Comparison of ENCODE assay signal across 2 cellular contexts in genomic region chr20:61636531-61637116, GRCh38.
TF ChIP-seq lines count a peak whose summit lies in the region.

No MANE protein-coding gene starts in this region.

TF ChIP-seq in GM23338, 12 proteins besides CTCF, POLR2A, EP300 and RAD21 (continued from another document):
- TF ChIP-seq, protein P1, sequence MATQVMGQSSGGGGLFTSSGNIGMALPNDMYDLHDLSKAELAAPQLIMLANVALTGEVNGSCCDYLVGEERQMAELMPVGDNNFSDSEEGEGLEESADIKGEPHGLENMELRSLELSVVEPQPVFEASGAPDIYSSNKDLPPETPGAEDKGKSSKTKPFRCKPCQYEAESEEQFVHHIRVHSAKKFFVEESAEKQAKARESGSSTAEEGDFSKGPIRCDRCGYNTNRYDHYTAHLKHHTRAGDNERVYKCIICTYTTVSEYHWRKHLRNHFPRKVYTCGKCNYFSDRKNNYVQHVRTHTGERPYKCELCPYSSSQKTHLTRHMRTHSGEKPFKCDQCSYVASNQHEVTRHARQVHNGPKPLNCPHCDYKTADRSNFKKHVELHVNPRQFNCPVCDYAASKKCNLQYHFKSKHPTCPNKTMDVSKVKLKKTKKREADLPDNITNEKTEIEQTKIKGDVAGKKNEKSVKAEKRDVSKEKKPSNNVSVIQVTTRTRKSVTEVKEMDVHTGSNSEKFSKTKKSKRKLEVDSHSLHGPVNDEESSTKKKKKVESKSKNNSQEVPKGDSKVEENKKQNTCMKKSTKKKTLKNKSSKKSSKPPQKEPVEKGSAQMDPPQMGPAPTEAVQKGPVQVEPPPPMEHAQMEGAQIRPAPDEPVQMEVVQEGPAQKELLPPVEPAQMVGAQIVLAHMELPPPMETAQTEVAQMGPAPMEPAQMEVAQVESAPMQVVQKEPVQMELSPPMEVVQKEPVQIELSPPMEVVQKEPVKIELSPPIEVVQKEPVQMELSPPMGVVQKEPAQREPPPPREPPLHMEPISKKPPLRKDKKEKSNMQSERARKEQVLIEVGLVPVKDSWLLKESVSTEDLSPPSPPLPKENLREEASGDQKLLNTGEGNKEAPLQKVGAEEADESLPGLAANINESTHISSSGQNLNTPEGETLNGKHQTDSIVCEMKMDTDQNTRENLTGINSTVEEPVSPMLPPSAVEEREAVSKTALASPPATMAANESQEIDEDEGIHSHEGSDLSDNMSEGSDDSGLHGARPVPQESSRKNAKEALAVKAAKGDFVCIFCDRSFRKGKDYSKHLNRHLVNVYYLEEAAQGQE (IDR thresholded peaks at IDR 0.05; ENCODE audit: unreplicated experiment): no peak
- no peak for TF ChIP-seq EZH2phosphoT487 (IDR thresholded peaks at IDR 0.05; ENCODE audit: unreplicated experiment)
- TF ChIP-seq NANOG (IDR thresholded peaks at IDR 0.05; ENCODE audit: borderline replicate concordance): no peak
- TF ChIP-seq EZH2 (IDR thresholded peaks at IDR 0.05; ENCODE audit: low read depth, unreplicated experiment): no peak
- TF ChIP-seq ZNF114 (CRISPR knock-in tag; IDR thresholded peaks at IDR 0.05): no peak
- TF ChIP-seq POLR2AphosphoS5 (IDR thresholded peaks at IDR 0.05; ENCODE audit: low read depth): no peak
- TF ChIP-seq STAT1 (IDR thresholded peaks at IDR 0.05; ENCODE audit: unreplicated experiment): no peak
- TF ChIP-seq, protein P2, sequence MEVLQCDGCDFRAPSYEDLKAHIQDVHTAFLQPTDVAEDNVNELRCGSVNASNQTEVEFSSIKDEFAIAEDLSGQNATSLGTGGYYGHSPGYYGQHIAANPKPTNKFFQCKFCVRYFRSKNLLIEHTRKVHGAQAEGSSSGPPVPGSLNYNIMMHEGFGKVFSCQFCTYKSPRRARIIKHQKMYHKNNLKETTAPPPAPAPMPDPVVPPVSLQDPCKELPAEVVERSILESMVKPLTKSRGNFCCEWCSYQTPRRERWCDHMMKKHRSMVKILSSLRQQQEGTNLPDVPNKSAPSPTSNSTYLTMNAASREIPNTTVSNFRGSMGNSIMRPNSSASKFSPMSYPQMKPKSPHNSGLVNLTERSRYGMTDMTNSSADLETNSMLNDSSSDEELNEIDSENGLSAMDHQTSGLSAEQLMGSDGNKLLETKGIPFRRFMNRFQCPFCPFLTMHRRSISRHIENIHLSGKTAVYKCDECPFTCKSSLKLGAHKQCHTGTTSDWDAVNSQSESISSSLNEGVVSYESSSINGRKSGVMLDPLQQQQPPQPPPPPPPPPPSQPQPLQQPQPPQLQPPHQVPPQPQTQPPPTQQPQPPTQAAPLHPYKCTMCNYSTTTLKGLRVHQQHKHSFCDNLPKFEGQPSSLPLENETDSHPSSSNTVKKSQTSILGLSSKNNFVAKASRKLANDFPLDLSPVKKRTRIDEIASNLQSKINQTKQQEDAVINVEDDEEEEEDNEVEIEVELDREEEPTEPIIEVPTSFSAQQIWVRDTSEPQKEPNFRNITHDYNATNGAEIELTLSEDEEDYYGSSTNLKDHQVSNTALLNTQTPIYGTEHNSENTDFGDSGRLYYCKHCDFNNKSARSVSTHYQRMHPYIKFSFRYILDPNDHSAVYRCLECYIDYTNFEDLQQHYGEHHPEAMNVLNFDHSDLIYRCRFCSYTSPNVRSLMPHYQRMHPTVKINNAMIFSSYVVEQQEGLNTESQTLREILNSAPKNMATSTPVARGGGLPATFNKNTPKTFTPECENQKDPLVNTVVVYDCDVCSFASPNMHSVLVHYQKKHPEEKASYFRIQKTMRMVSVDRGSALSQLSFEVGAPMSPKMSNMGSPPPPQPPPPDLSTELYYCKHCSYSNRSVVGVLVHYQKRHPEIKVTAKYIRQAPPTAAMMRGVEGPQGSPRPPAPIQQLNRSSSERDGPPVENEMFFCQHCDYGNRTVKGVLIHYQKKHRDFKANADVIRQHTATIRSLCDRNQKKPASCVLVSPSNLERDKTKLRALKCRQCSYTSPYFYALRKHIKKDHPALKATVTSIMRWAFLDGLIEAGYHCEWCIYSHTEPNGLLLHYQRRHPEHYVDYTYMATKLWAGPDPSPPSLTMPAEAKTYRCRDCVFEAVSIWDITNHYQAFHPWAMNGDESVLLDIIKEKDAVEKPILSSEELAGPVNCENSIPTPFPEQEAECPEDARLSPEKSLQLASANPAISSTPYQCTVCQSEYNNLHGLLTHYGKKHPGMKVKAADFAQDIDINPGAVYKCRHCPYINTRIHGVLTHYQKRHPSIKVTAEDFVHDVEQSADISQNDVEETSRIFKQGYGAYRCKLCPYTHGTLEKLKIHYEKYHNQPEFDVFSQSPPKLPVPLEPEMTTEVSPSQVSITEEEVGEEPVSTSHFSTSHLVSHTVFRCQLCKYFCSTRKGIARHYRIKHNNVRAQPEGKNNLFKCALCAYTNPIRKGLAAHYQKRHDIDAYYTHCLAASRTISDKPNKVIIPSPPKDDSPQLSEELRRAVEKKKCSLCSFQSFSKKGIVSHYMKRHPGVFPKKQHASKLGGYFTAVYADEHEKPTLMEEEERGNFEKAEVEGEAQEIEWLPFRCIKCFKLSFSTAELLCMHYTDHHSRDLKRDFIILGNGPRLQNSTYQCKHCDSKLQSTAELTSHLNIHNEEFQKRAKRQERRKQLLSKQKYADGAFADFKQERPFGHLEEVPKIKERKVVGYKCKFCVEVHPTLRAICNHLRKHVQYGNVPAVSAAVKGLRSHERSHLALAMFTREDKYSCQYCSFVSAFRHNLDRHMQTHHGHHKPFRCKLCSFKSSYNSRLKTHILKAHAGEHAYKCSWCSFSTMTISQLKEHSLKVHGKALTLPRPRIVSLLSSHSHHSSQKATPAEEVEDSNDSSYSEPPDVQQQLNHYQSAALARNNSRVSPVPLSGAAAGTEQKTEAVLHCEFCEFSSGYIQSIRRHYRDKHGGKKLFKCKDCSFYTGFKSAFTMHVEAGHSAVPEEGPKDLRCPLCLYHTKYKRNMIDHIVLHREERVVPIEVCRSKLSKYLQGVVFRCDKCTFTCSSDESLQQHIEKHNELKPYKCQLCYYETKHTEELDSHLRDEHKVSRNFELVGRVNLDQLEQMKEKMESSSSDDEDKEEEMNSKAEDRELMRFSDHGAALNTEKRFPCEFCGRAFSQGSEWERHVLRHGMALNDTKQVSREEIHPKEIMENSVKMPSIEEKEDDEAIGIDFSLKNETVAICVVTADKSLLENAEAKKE (CRISPR knock-in tag; IDR thresholded peaks at IDR 0.05): no peak
- TF ChIP-seq JUNB (IDR thresholded peaks at IDR 0.05; ENCODE audit: unreplicated experiment): no peak
- no peak for TF ChIP-seq CREB1 (CRISPR knock-in tag; IDR thresholded peaks at IDR 0.05; ENCODE audit: low read depth)

TF ChIP-seq in HEK293, 187 proteins besides CTCF, POLR2A, EP300 and RAD21 (continued from another document):
- TF ChIP-seq, protein P3, sequence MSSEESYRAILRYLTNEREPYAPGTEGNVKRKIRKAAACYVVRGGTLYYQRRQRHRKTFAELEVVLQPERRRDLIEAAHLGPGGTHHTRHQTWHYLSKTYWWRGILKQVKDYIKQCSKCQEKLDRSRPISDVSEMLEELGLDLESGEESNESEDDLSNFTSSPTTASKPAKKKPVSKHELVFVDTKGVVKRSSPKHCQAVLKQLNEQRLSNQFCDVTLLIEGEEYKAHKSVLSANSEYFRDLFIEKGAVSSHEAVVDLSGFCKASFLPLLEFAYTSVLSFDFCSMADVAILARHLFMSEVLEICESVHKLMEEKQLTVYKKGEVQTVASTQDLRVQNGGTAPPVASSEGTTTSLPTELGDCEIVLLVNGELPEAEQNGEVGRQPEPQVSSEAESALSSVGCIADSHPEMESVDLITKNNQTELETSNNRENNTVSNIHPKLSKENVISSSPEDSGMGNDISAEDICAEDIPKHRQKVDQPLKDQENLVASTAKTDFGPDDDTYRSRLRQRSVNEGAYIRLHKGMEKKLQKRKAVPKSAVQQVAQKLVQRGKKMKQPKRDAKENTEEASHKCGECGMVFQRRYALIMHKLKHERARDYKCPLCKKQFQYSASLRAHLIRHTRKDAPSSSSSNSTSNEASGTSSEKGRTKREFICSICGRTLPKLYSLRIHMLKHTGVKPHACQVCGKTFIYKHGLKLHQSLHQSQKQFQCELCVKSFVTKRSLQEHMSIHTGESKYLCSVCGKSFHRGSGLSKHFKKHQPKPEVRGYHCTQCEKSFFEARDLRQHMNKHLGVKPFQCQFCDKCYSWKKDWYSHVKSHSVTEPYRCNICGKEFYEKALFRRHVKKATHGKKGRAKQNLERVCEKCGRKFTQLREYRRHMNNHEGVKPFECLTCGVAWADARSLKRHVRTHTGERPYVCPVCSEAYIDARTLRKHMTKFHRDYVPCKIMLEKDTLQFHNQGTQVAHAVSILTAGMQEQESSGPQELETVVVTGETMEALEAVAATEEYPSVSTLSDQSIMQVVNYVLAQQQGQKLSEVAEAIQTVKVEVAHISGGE (tag by site-specific recombination; conservative IDR thresholded peaks at IDR 0.05; ENCODE audit: low read depth): no peak
- TF ChIP-seq ZNF830 (tag by site-specific recombination; IDR thresholded peaks at IDR 0.05; ENCODE audit: low read depth): no peak
- peak; percentile 67 for TF ChIP-seq ZIC2 (tag by site-specific recombination; IDR thresholded peaks at IDR 0.05)
- TF ChIP-seq OVOL3 (tag by site-specific recombination; IDR thresholded peaks at IDR 0.05): no peak
- peak; percentile 91 for TF ChIP-seq GLIS1 (tag by site-specific recombination; IDR thresholded peaks at IDR 0.05)
- no peak for TF ChIP-seq BCL11A (tag by site-specific recombination; IDR thresholded peaks at IDR 0.05; ENCODE audit: low read depth)
- TF ChIP-seq TSHZ1 (tag by site-specific recombination; IDR thresholded peaks at IDR 0.05; ENCODE audit: borderline replicate concordance): no peak
- no peak for TF ChIP-seq PRDM2 (tag by site-specific recombination; IDR thresholded peaks at IDR 0.05; ENCODE audit: borderline replicate concordance)
TF ChIP-seq in HEK293: peak in this region for 2.
